ENCODE assay signal across 9 cellular contexts in the genomic region with DNA sequence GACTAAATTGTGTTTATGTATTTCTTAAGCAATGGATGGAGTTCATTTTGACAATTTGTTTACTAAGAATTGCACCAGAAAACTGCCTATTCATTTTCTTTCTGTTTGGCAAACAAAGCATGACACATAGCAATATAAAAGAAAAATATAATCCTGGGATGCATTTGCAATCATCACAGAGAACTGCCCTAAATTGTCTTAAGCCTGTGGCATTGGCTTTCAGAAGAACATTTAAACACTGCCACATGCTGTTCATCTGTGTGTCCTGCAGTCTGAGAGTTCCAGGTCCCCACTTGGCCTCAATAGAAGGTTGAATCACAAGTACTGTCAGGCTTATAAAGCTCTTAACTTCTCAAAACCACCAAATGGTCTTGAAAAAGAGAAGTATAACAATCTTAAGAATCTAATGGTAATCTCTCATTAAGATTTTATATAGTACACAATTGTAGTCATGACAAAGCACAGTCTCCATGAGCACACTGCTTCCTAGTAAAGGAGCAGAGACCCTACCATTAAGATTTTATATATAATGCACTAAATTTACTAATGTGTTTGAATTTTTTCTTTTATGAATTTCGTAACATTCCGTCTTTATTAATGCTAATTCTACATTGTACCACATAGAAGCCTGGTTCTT. TPM values are rescaled to one million over a fixed set of nuclear protein-coding genes. Genes with fewer than 3 reads are reported as not detected.
DNase-seq lines count a peak whose midpoint lies in the region; ATAC-seq and TF ChIP-seq lines count a peak whose summit lies in the region.
"Had no signal": no experiment of that assay in that cellular context is flagged by ENCODE, and none has a peak within 500 bp of the region (broad histone marks: within the 10 kb centered on the region; RNA-seq: fewer than 3 reads in every experiment).

No MANE protein-coding gene starts in this region.

- H3K36me3 ChIP-seq in WERI-Rb-1 (no peaks in the 10 kb centered on the region), endodermal cell (ENCODE audit: control insufficient read depth, insufficient read depth, low read length) (no peaks in the 10 kb centered on the region), thoracic aorta (no peaks in the 10 kb centered on the region)

- H3K27me3 ChIP-seq in WERI-Rb-1 (ENCODE audit: insufficient read depth, low read depth, severe bottlenecking) = no peaks in the 10 kb centered on the region
- H3K27me3 ChIP-seq in endodermal cell (ENCODE audit: control insufficient read depth, insufficient read depth, low read length, poor library complexity, severe bottlenecking) = no peaks in the 10 kb centered on the region
- no peaks in the 10 kb centered on the region for H3K27me3 ChIP-seq in thoracic aorta (replicated peaks; ENCODE audit: insufficient read depth)

- TF ChIP-seq CTCF in GM10266 (IDR thresholded peaks at IDR 0.05; ENCODE audit: control insufficient read depth, insufficient read depth, low read depth, missing control alignments) (peak; percentile 89), WERI-Rb-1 (IDR thresholded peaks at IDR 0.05; ENCODE audit: low read depth, low read length) (peak; percentile 73), endodermal cell (conservative IDR thresholded peaks at IDR 0.05) (peak; percentile 88), thoracic aorta (IDR thresholded peaks at IDR 0.05) (peak; percentile 75)

- H3K27ac ChIP-seq in WERI-Rb-1 (no peak overlapping the region), endodermal cell (ENCODE audit: low read depth, low read length) (no peak overlapping the region), thoracic aorta (no peak overlapping the region)

- peak; percentile 66 for DNase-seq in A172 (ENCODE audit: low spot score)
- DNase-seq in GM10266 (ENCODE audit: extremely low spot score) = peak; percentile 46
- peak; percentile 37 for DNase-seq in NCI-H1694 treated with DMSO at 0.1 percent for 48 hours (lab: John Stamatoyannopoulos, UW)
- peak; percentile 34 for DNase-seq in WERI-Rb-1
- peak; percentile 64 for DNase-seq in endodermal cell
- DNase-seq in medulla oblongata (ENCODE audit: extremely low spot score) = peak; percentile 80
- DNase-seq in thoracic aorta (ENCODE audit: low spot score) = no peak

- no peaks in the 10 kb centered on the region for H3K9me3 ChIP-seq in WERI-Rb-1 (ENCODE audit: severe bottlenecking)
- no peaks in the 10 kb centered on the region for H3K9me3 ChIP-seq in endodermal cell (ENCODE audit: control insufficient read depth, low read length)
- no peaks in the 10 kb centered on the region for H3K9me3 ChIP-seq in thoracic aorta

- no peak overlapping the region for H3K9ac ChIP-seq in endodermal cell (ENCODE audit: extremely low read depth, low read length, poor library complexity, severe bottlenecking)

- H3K4me1 ChIP-seq in endodermal cell (ENCODE audit: control insufficient read depth, insufficient read depth, low read length) (no peaks in the 10 kb centered on the region), thoracic aorta (ENCODE audit: control insufficient read depth in 1 of 2, low read depth in 2 of 2) (no peaks in the 10 kb centered on the region)

- no peak overlapping the region for H3K27ac Mint-ChIP-seq in endodermal cell

- no peak overlapping the region for H3K4me3 Mint-ChIP-seq in endodermal cell

- H3K9me3 Mint-ChIP-seq in endodermal cell = no peaks in the 10 kb centered on the region

- H3K4me1 Mint-ChIP-seq in endodermal cell = peaks cover 8% of the 10 kb centered on the region

- ATAC-seq in HG02759 (IDR thresholded peaks at IDR 0.05; ENCODE audit: unreplicated experiment) = peak; percentile 76
- ATAC-seq in thoracic aorta (ENCODE audit: insufficient number of reproducible peaks, low FRiP score, low read depth) = no peak

- H3K4me3 ChIP-seq in WERI-Rb-1 (ENCODE audit: low read depth, low read length) (no peak overlapping the region), endodermal cell (ENCODE audit: low read length) (no peak overlapping the region), thoracic aorta (no peak overlapping the region)

- H3K27me3 Mint-ChIP-seq in endodermal cell (ENCODE audit: insufficient read depth) = no peaks in the 10 kb centered on the region

- WGBS in endodermal cell (ENCODE audit: insufficient coverage in 1 of 2, insufficient read length in 1 of 2), 2 experiments = 80% methylated on average over 1 of the region's 2 CpGs; no CpG with 5 or more reads in 1 of the 2 experiments

- H3K36me3 Mint-ChIP-seq in endodermal cell (ENCODE audit: low read depth) = no peaks in the 10 kb centered on the region

RNA-seq across cellular contexts. Expression of gene RNLS, which starts 29.9 kb away (rescaled TPM):
- 23.2 and 25.1 TPM in 2 replicates for total RNA-seq in A172 (2014; rRNA removed; shearing (Covaris generic))
- total RNA-seq in endodermal cell = 10 to 100 TPM; 10.1 to 12.3 TPM
- 5.9 TPM for polyA plus RNA-seq in endodermal cell (2013, experiment 1 of 2)
- polyA plus RNA-seq in endodermal cell (2013, experiment 2 of 2) = 6.5 TPM
- 1 to 10 TPM; 6.2 to 9.4 TPM for total RNA-seq in thoracic aorta

RNA-seq across cellular contexts. Expression of gene LIPJ, which starts 33.3 kb away (rescaled TPM):
- total RNA-seq in A172 (2014; rRNA removed; shearing (Covaris generic)) = 0.10 TPM in 1 of 2 replicates, not detected in the other
- total RNA-seq in endodermal cell = not detected
- not detected for polyA plus RNA-seq in endodermal cell (2013, experiment 1 of 2)
- not detected for polyA plus RNA-seq in endodermal cell (2013, experiment 2 of 2)
- under 1 TPM in 1 of 2 donors, not detected in 1; 0.27 TPM for total RNA-seq in thoracic aorta
- total RNA-seq: mononuclear cell had no signal
